In genomic region chr14:100474176-100474575, GRCh38 we compare ENCODE assay signal across 14 cellular contexts.
DNase-seq lines count a peak whose midpoint lies in the region; ATAC-seq and TF ChIP-seq lines count a peak whose summit lies in the region.
"Had no signal": no experiment of that assay in that cellular context is flagged by ENCODE, and none has a peak within 500 bp of the region (broad histone marks: within the 10 kb centered on the region; RNA-seq: fewer than 3 reads in every experiment).

No MANE protein-coding gene starts in this region.

- no peaks in the 10 kb centered on the region for H3K9me3 ChIP-seq in HEK293 (ENCODE audit: control insufficient read depth, insufficient read depth, low read depth, low read length)
- H3K9me3 ChIP-seq in endodermal cell (ENCODE audit: control insufficient read depth, low read length), result no peaks in the 10 kb centered on the region
- H3K9me3 ChIP-seq in psoas muscle, result no peaks in the 10 kb centered on the region
- H3K9me3 ChIP-seq: BE2C, Peyer's patch had no signal

- H3K27ac ChIP-seq in HEK293 (ENCODE audit: extremely low read depth, low read depth, low read length) (no peak overlapping the region), endodermal cell (ENCODE audit: low read depth, low read length) (peak overlapping the region; percentile 25), psoas muscle (no peak overlapping the region)
- H3K27ac ChIP-seq: Peyer's patch had no signal

- 94 to 98% methylated on average over 7 of the region's 7 CpGs for WGBS in endodermal cell (ENCODE audit: insufficient coverage in 1 of 2, insufficient read length in 1 of 2), 2 experiments
- WGBS in psoas muscle, 3 donors, result 75 to 83% (median 78%) methylated on average over 7 of the region's 7 CpGs

- H3K36me3 Mint-ChIP-seq in endodermal cell (ENCODE audit: low read depth), result peaks cover 3% of the 10 kb centered on the region

- H3K4me1 ChIP-seq in HEK293 (ENCODE audit: control insufficient read depth, insufficient read depth, low read length) (peaks cover 27% of the 10 kb centered on the region), endodermal cell (ENCODE audit: control insufficient read depth, insufficient read depth, low read length) (peaks cover 4% of the 10 kb centered on the region), psoas muscle (peaks cover 15% of the 10 kb centered on the region)
- H3K4me1 ChIP-seq: Peyer's patch had no signal

- H3K27ac Mint-ChIP-seq in endodermal cell, result no peak overlapping the region
- H3K27ac Mint-ChIP-seq: CD4-positive, alpha-beta memory T cell had no signal

- no peaks in the 10 kb centered on the region for H3K9me3 Mint-ChIP-seq in endodermal cell
- H3K9me3 Mint-ChIP-seq: CD4-positive, alpha-beta memory T cell had no signal

- peaks cover 14% of the 10 kb centered on the region for H3K4me1 Mint-ChIP-seq in endodermal cell
- H3K4me1 Mint-ChIP-seq: CD4-positive, alpha-beta memory T cell had no signal

- H3K4me3 ChIP-seq in HEK293 (ENCODE audit: low read depth, low read length) (no peak overlapping the region), endodermal cell (ENCODE audit: low read length) (no peak overlapping the region), psoas muscle (no peak overlapping the region)
- H3K4me3 ChIP-seq: Peyer's patch had no signal

- peak; percentile 44 for DNase-seq in NCI-H2029 treated with DMSO at 0.1 percent for 48 hours (lab: John Stamatoyannopoulos, UW)
- DNase-seq in NCI-H69 (lab: John Stamatoyannopoulos, UW), result peak; percentile 63
- no peak for DNase-seq in endodermal cell
- no peak for DNase-seq in 8988T
- no peak for DNase-seq in ecto neural progenitor cell (ENCODE audit: low spot score)
- no peak for DNase-seq in psoas muscle
- DNase-seq: BE2C; CD4-positive, alpha-beta memory T cell; KG1; NCI-H524 treated with DMSO at 0.1 percent for 48 hours; Peyer's patch; Right ventricle myocardium superior had no signal

- POLR2A ChIA-PET in HEK293 (lab: Yijun Ruan, JAX), result no interaction called here

- H3K27me3 Mint-ChIP-seq in endodermal cell (ENCODE audit: insufficient read depth), result no peaks in the 10 kb centered on the region
- H3K27me3 Mint-ChIP-seq: CD4-positive, alpha-beta memory T cell had no signal

- H3K4me3 Mint-ChIP-seq in endodermal cell, result no peak overlapping the region
- H3K4me3 Mint-ChIP-seq: CD4-positive, alpha-beta memory T cell had no signal

- ATAC-seq in psoas muscle, result no peak
- ATAC-seq: SK-N-SH treated with all-trans-retinoic acid at 6 μM for 48 hours had no signal

- intact Hi-C loops in psoas muscle (cut with DNase I), result no loop called here

- CTCF ChIA-PET in HEK293 (lab: Yijun Ruan, JAX), result interaction anchor here (0.5 to 0.9 kb wide), 2 partner anchors 84 to 172 kb away, joined by 3 to 4 read pairs; no protein-coding TSS in a partner anchor

- H3K36me3 ChIP-seq in HEK293 (ENCODE audit: control insufficient read depth in 2 of 2, insufficient read depth in 1 of 2, low read length in 2 of 2), result no peaks in the 10 kb centered on the region
- H3K36me3 ChIP-seq in endodermal cell (ENCODE audit: control insufficient read depth, insufficient read depth, low read length), result peaks cover 4% of the 10 kb centered on the region
- no peaks in the 10 kb centered on the region for H3K36me3 ChIP-seq in psoas muscle (ENCODE audit: insufficient read depth in 1 of 2, low read depth in 1 of 2)
- H3K36me3 ChIP-seq: BE2C, Peyer's patch had no signal

- H3K27me3 ChIP-seq in endodermal cell (ENCODE audit: control insufficient read depth, insufficient read depth, low read length, poor library complexity, severe bottlenecking) (no peaks in the 10 kb centered on the region), psoas muscle (ENCODE audit: insufficient read depth in 3 of 3, low read length in 2 of 3) (no peaks in the 10 kb centered on the region)
- H3K27me3 ChIP-seq: BE2C, Peyer's patch had no signal

- TF ChIP-seq CTCF in HEK293 (tag by site-specific recombination; IDR thresholded peaks at IDR 0.05) (no peak), endodermal cell (conservative IDR thresholded peaks at IDR 0.05) (no peak), psoas muscle (IDR thresholded peaks at IDR 0.05) (no peak)

- no peak overlapping the region for H3K9ac ChIP-seq in endodermal cell (ENCODE audit: extremely low read depth, low read length, poor library complexity, severe bottlenecking)

TF ChIP-seq in HEK293, 187 proteins besides CTCF, POLR2A, EP300 and RAD21:
- 0 out of 2 replicates have a peak, but pooled peaks have one; percentile 23 for TF ChIP-seq ZBTB20 (tag by site-specific recombination; IDR thresholded peaks at IDR 0.05)
- TF ChIP-seq PRDM4 (tag by site-specific recombination; IDR thresholded peaks at IDR 0.05), result peak; percentile 46; the same call in 1 of the 2 replicates
- no peak for TF ChIP-seq KLF16 (tag by site-specific recombination; IDR thresholded peaks at IDR 0.05)
TF ChIP-seq in HEK293: peak in this region for 2.

Comparison
In these comparisons a context has a peak if more than half of its experiments do, and no peak if none do; other contexts are left out.
1. DNase-seq: peak in NCI-H2029 treated with DMSO at 0.1 percent for 48 hours (single experiment) and NCI-H69 (single experiment); none in endodermal cell (single experiment), 8988T (single experiment), ecto neural progenitor cell (single experiment) and psoas muscle (0 of 2).